11 cellular contexts compared by ENCODE assay signal in genomic region chr4:38531126-38531737, GRCh38.
DNase-seq lines count a peak whose midpoint lies in the region; ATAC-seq and TF ChIP-seq lines count a peak whose summit lies in the region.
"Had no signal": no experiment of that assay in that cellular context is flagged by ENCODE, and none has a peak within 500 bp of the region (broad histone marks: within the 10 kb centered on the region; RNA-seq: fewer than 3 reads in every experiment).

No MANE protein-coding gene starts in this region.

- no peaks in the 10 kb centered on the region for H3K79me2 ChIP-seq in hepatocyte

- intact Hi-C loops in Right ventricle myocardium inferior (cut with DNase I): no loop called here

- DNase-seq in cardiac muscle cell (ENCODE audit: low read depth in 1 of 2, low spot score in 1 of 2): peak; percentile 40 to 41
- DNase-seq in Right ventricle myocardium inferior (ENCODE audit: missing footprints): no peak
- DNase-seq in NCI-H748 treated with DMSO at 0.1 percent for 48 hours (lab: John Stamatoyannopoulos, UW): peak; percentile 22
- peak; percentile 58 for DNase-seq in hepatocyte (ENCODE audit: low spot score)
- DNase-seq in foreskin keratinocyte: no peak
- DNase-seq: stimulated activated CD4-positive, alpha-beta T cell treated with anti-CD3 and anti-CD28 coated beads, Interleukin-4, amount 100 ng/mL, for 24 hours; upper lobe of left lung had no signal

- H3K9me3 ChIP-seq in cardiac muscle cell (ENCODE audit: low read depth): no peaks in the 10 kb centered on the region
- H3K9me3 ChIP-seq in hepatocyte (ENCODE audit: low read depth): no peaks in the 10 kb centered on the region
- H3K9me3 ChIP-seq: upper lobe of left lung had no signal

- H4K20me1 ChIP-seq in hepatocyte (ENCODE audit: insufficient read depth, poor library complexity, severe bottlenecking): no peaks in the 10 kb centered on the region

- H3K36me3 ChIP-seq in cardiac muscle cell: no peaks in the 10 kb centered on the region
- H3K36me3 ChIP-seq in hepatocyte (replicated peaks; ENCODE audit: insufficient read depth, low read depth): no peaks in the 10 kb centered on the region
- H3K36me3 ChIP-seq: upper lobe of left lung had no signal

- H3K27me3 ChIP-seq in cardiac muscle cell (no peaks in the 10 kb centered on the region), hepatocyte (no peaks in the 10 kb centered on the region), foreskin keratinocyte (no peaks in the 10 kb centered on the region)
- H3K27me3 ChIP-seq: upper lobe of left lung had no signal

- H3K4me1 ChIP-seq in cardiac muscle cell (ENCODE audit: low read depth) (peaks cover 12% of the 10 kb centered on the region), hepatocyte (ENCODE audit: insufficient read depth) (no peaks in the 10 kb centered on the region), foreskin keratinocyte (peaks cover 5% of the 10 kb centered on the region)

- H3K4me3 ChIP-seq in cardiac muscle cell: no peak overlapping the region
- H3K4me3 ChIP-seq in hepatocyte: no peak overlapping the region
- H3K4me3 ChIP-seq: SK-N-MC, upper lobe of left lung had no signal

- peak overlapping the region; percentile 66 for H3K4me2 ChIP-seq in hepatocyte

- no peak for ATAC-seq in Right ventricle myocardium inferior
- ATAC-seq in GM19328 (IDR thresholded peaks at IDR 0.05; ENCODE audit: unreplicated experiment): no peak
- ATAC-seq in GM18520 (IDR thresholded peaks at IDR 0.05; ENCODE audit: unreplicated experiment): no peak
- ATAC-seq in HG03565 (IDR thresholded peaks at IDR 0.05; ENCODE audit: unreplicated experiment): no peak
- ATAC-seq in foreskin keratinocyte: no peak

- H2AFZ ChIP-seq in hepatocyte: peak overlapping the region; percentile 20

- H3K27ac ChIP-seq in cardiac muscle cell: no peak overlapping the region
- H3K27ac ChIP-seq in hepatocyte: peak overlapping the region; percentile 44
- no peak overlapping the region for H3K27ac ChIP-seq in foreskin keratinocyte
- H3K27ac ChIP-seq: SK-N-MC, upper lobe of left lung had no signal

- no peak for TF ChIP-seq CTCF in cardiac muscle cell (IDR thresholded peaks at IDR 0.05; ENCODE audit: low read depth, low read length)
- TF ChIP-seq CTCF in hepatocyte (IDR thresholded peaks at IDR 0.05; ENCODE audit: poor library complexity): no peak
- no peak for TF ChIP-seq CTCF in foreskin keratinocyte (conservative IDR thresholded peaks at IDR 0.05)

- WGBS in hepatocyte (ENCODE audit: low lambda C conversion rate, missing lambda C conversion rate): 43% methylated on average over 5 of the region's 5 CpGs

- H3K9me2 ChIP-seq in hepatocyte (replicated peaks; ENCODE audit: insufficient read depth): no peaks in the 10 kb centered on the region

Comparison
In these comparisons a context has a peak if more than half of its experiments do, and no peak if none do; other contexts are left out.
1. DNase-seq: peak in cardiac muscle cell (2 of 2), NCI-H748 treated with DMSO at 0.1 percent for 48 hours (single experiment) and hepatocyte (single experiment); none in Right ventricle myocardium inferior (single experiment) and foreskin keratinocyte (0 of 2).